30 cellular contexts compared by ENCODE assay signal in genomic region chr2:107927034-107927534, GRCh38. TPM values are rescaled to one million over a fixed set of nuclear protein-coding genes. Genes with fewer than 3 reads are reported as not detected.
DNase-seq lines count a peak whose midpoint lies in the region; ATAC-seq, FAIRE-seq and TF ChIP-seq lines count a peak whose summit lies in the region.
"Had no signal": no experiment of that assay in that cellular context is flagged by ENCODE, and none has a peak within 500 bp of the region (broad histone marks: within the 10 kb centered on the region; RNA-seq: fewer than 3 reads in every experiment).

No MANE protein-coding gene starts in this region.

- TF ChIP-seq CTCF in omental fat pad (IDR thresholded peaks at IDR 0.05) (no peak), pancreas (IDR thresholded peaks at IDR 0.05) (no peak), tibial artery (IDR thresholded peaks at IDR 0.05) (no peak)

- H3K4me1 ChIP-seq in pancreas (no peaks in the 10 kb centered on the region), tibial artery (no peaks in the 10 kb centered on the region)
- H3K4me1 ChIP-seq: Caco-2, HAP-1, SJCRH30 had no signal

- H3K27me3 ChIP-seq in pancreas (no peaks in the 10 kb centered on the region), tibial artery (no peaks in the 10 kb centered on the region)
- H3K27me3 ChIP-seq: MG63, SJCRH30 had no signal

- DNase-seq in NCI-H82 (lab: John Stamatoyannopoulos, UW) = peak; percentile 39
- no peak for DNase-seq in NCI-H82 treated with DMSO at 0.1 percent for 48 hours (lab: John Stamatoyannopoulos, UW; ENCODE audit: unreplicated experiment)
- DNase-seq in DMS 273 treated with DMSO at 0.1 percent for 48 hours (lab: John Stamatoyannopoulos, UW) = peak; percentile 65
- DNase-seq in SHP77 treated with DMSO at 0.1 percent for 48 hours (lab: John Stamatoyannopoulos, UW) = peak; percentile 72
- DNase-seq in omental fat pad (ENCODE audit: low spot score) = no peak
- DNase-seq in pancreas = no peak
- DNase-seq in tibial artery = no peak
- DNase-seq: C1 segment of cervical spinal cord; Caco-2; CD4-positive, alpha-beta memory T cell; EL; GDM1; HFFc6; KBM-7; MG63; NCI-H1048; NCI-H1436; NCI-H187; NCI-H2081 treated with DMSO at 0.1 percent for 48 hours; NCI-H446; NCI-H524 treated with DMSO at 0.1 percent for 48 hours; SJCRH30; T-helper 1 cell had no signal

- FAIRE-seq in pancreas (lab: Jason Lieb, UNC) = no peak
- FAIRE-seq: GM12878, HTR-8/SVneo, RCC 7860 had no signal

- 15 to 20% methylated on average over 3 of the region's 3 CpGs for WGBS in pancreas, 2 donors

- H3K36me3 ChIP-seq in pancreas (no peaks in the 10 kb centered on the region), tibial artery (no peaks in the 10 kb centered on the region)
- H3K36me3 ChIP-seq: HAP-1, MG63, SJCRH30 had no signal

- no peak overlapping the region for H3K4me3 ChIP-seq in pancreas
- H3K4me3 ChIP-seq in tibial artery = no peak overlapping the region
- H3K4me3 ChIP-seq: GM12878, GM23338, HAP-1, MG63, SJCRH30 had no signal

- H3K27ac ChIP-seq in pancreas (no peak overlapping the region), tibial artery (no peak overlapping the region)
- H3K27ac ChIP-seq: SJCRH30 had no signal

- intact Hi-C loops in pancreas (cut with DNase I) (no loop called here), tibial artery (cut with DNase I; ENCODE audit: low total_unique reads) (loop anchor here (10.0 kb wide), 1 partner anchor 1282 kb away; no protein-coding TSS in a partner anchor)

- H3K9me3 ChIP-seq in pancreas = no peaks in the 10 kb centered on the region
- H3K9me3 ChIP-seq in tibial artery = no peaks in the 10 kb centered on the region
- H3K9me3 ChIP-seq: Caco-2, HAP-1, MG63, SJCRH30 had no signal

- ATAC-seq in omental fat pad (ENCODE audit: low FRiP score) = peak; percentile 93
- ATAC-seq in pancreas = no peak
- ATAC-seq: GM12878, GM23338 had no signal

RNA-seq across cellular contexts. Expression of gene SLC5A7, which starts 59.2 kb away (rescaled TPM):
- total RNA-seq in omental fat pad (not detected), pancreas (under 1 TPM in 2 of 6 donors, not detected in 4; 0.04 to 0.09 TPM)
- polyA plus RNA-seq in pancreas = under 1 TPM in 1 of 2 donors, not detected in 1; 0.19 TPM
- total RNA-seq: A673; Caco-2; CD4-positive, alpha-beta memory T cell; GM12878; HFFc6; LHCN-M2; SJCRH30 had no signal
- polyA plus RNA-seq: CD4-positive, alpha-beta memory T cell; GM12878 had no signal

Comparison
In these comparisons a context has a peak if more than half of its experiments do, and no peak if none do; other contexts are left out.
1. DNase-seq: peak in NCI-H82 (single experiment), DMS 273 treated with DMSO at 0.1 percent for 48 hours (single experiment) and SHP77 treated with DMSO at 0.1 percent for 48 hours (single experiment); none in NCI-H82 treated with DMSO at 0.1 percent for 48 hours (single experiment), omental fat pad (single experiment), pancreas (0 of 6) and tibial artery (0 of 2).